ENCODE assay signal across 15 cellular contexts in genomic region chr16:82767198-82767597, GRCh38.
DNase-seq lines count a peak whose midpoint lies in the region; ATAC-seq and TF ChIP-seq lines count a peak whose summit lies in the region.
"Had no signal": no experiment of that assay in that cellular context is flagged by ENCODE, and none has a peak within 500 bp of the region (broad histone marks: within the 10 kb centered on the region; RNA-seq: fewer than 3 reads in every experiment).

No MANE protein-coding gene starts in this region.

- in situ Hi-C loops in G401 (cut with HindIII; ENCODE audit: low sequenced_read_pairs) = no loop called here

- no peaks in the 10 kb centered on the region for H3K36me3 ChIP-seq in psoas muscle (ENCODE audit: insufficient read depth in 1 of 2, low read depth in 1 of 2)
- H3K36me3 ChIP-seq in tibial artery = no peaks in the 10 kb centered on the region

- DNase-seq in left ventricle myocardium superior = no peak
- DNase-seq in right cardiac atrium = no peak
- DNase-seq in psoas muscle = no peak
- no peak for DNase-seq in tibial artery
- DNase-seq in G401 (ENCODE audit: low spot score) = no peak
- DNase-seq: C1 segment of cervical spinal cord; Calu3; CD4-positive, alpha-beta memory T cell; COR-L47; DMS53; DMS79 treated with DMSO at 0.1 percent for 48 hours; H9 had no signal

- no peak for TF ChIP-seq CTCF in psoas muscle (IDR thresholded peaks at IDR 0.05)
- TF ChIP-seq CTCF in tibial artery (IDR thresholded peaks at IDR 0.05) = no peak

- intact Hi-C loops in left ventricle myocardium superior (cut with micrococcal nuclease) (no loop called here), right cardiac atrium (cut with DNase I) (no loop called here), psoas muscle (cut with DNase I) (loop anchor here in 1 of 2 donors (1.0 kb wide), 1 partner anchor 15 kb away; no protein-coding TSS in a partner anchor), tibial artery (cut with DNase I; ENCODE audit: low total_unique reads) (no loop called here)

- H3K9me3 ChIP-seq in right cardiac atrium (ENCODE audit: control insufficient read depth, low read length) = no peaks in the 10 kb centered on the region
- no peaks in the 10 kb centered on the region for H3K9me3 ChIP-seq in psoas muscle
- H3K9me3 ChIP-seq in tibial artery = no peaks in the 10 kb centered on the region

- H3K4me1 ChIP-seq in right cardiac atrium (ENCODE audit: control insufficient read depth, insufficient read depth, low read length) (peaks cover 8% of the 10 kb centered on the region), psoas muscle (peaks cover 51% of the 10 kb centered on the region), tibial artery (peaks cover 0 to 31% (median 10%) of the 10 kb centered on the region in 4 donors)

- H3K27ac ChIP-seq in right cardiac atrium (ENCODE audit: low read length) = no peak overlapping the region
- peak overlapping the region; percentile 60 for H3K27ac ChIP-seq in psoas muscle
- peak overlapping the region; percentile 36 to 37 for H3K27ac ChIP-seq in tibial artery

- H3K4me3 ChIP-seq in right cardiac atrium (ENCODE audit: low read length) = no peak overlapping the region
- peak overlapping the region; percentile 15 for H3K4me3 ChIP-seq in psoas muscle
- no peak overlapping the region for H3K4me3 ChIP-seq in tibial artery
- H3K4me3 ChIP-seq: GM23338 had no signal

- no peaks in the 10 kb centered on the region for H3K27me3 ChIP-seq in right cardiac atrium (ENCODE audit: control insufficient read depth, insufficient read depth)
- H3K27me3 ChIP-seq in psoas muscle (ENCODE audit: insufficient read depth in 3 of 3, low read length in 2 of 3) = no peaks in the 10 kb centered on the region
- no peaks in the 10 kb centered on the region for H3K27me3 ChIP-seq in tibial artery

- 45% methylated on average over 3 of the region's 3 CpGs for WGBS in right cardiac atrium
- WGBS in psoas muscle, 3 donors = 28 to 46% (median 30%) methylated on average over 3 of the region's 3 CpGs

- ATAC-seq in left ventricle myocardium superior (peak; percentile 26), right cardiac atrium (no peak), psoas muscle (peak in 3 of 4 donors; percentile 51 to 71 (median 52)), HG02973 (IDR thresholded peaks at IDR 0.05; ENCODE audit: unreplicated experiment) (no peak)
- ATAC-seq: GM23338, HCT116 had no signal

Comparison
In these comparisons a context has a peak if more than half of its experiments do, and no peak if none do; other contexts are left out.
1. ATAC-seq: peak in left ventricle myocardium superior (single experiment) and psoas muscle (3 of 4); none in right cardiac atrium (0 of 2) and HG02973 (single experiment).